ENCODE assay signal across 11 cellular contexts in the genomic region with DNA sequence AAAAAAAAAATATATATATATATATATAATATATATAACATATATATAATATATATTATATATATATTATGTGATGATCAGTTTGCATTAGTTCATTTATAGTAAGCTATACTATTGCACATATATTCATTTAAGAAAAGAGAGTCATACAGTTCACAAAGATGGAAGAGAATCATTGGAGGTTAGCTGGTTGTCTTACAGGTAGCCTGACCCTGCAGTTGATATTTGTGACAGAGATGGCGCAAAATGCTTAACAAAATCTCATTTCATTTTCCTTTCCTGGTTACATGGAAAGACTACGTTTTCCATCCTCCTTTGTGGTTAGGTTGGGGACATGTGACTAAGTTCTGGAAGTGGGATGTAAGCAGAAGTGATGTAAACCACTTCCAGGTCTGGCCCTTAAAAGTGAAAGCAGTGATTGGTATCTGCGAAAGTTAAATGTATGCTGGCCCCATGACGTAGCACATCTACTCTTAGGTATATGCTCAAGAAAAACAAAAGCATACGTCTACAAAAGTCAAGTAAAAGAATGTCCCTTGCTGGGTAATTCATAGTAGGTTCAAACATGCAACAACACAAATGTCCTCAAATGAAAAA. TPM values are rescaled to one million over a fixed set of nuclear protein-coding genes. Genes with fewer than 3 reads are reported as not detected.
A peak's percentile ranks its signal among the peaks of the same experiment; 100 is the strongest.
DNase-seq lines count a peak whose midpoint lies in the region; ATAC-seq and TF ChIP-seq lines count a peak whose summit lies in the region.
"Had no signal": no experiment of that assay in that cellular context is flagged by ENCODE, and none has a peak within 500 bp of the region (broad histone marks: within the 10 kb centered on the region; RNA-seq: fewer than 3 reads in every experiment).

No MANE protein-coding gene starts in this region.

- ATAC-seq in HG03432 (IDR thresholded peaks at IDR 0.05; ENCODE audit: unreplicated experiment), result peak; percentile 61

- in situ Hi-C loops in mammary epithelial cell (cut with MboI; ENCODE audit: low sequenced_read_pairs in 2 of 2), result no loop called here

- H3K9me3 ChIP-seq in mammary epithelial cell (replicated peaks; ENCODE audit: insufficient read depth, low read length) (no peaks in the 10 kb centered on the region), smooth muscle cell (replicated peaks; ENCODE audit: low read depth) (peaks cover 5% of the 10 kb centered on the region)

- BruUV-seq in mammary epithelial cell (replicated peaks; lab: Mats Ljungman, UMichigan) (no TSS peak), MCF 10A (replicated peaks; lab: Mats Ljungman, UMichigan) (no TSS peak)

- peaks cover 18% of the 10 kb centered on the region for H3K4me1 ChIP-seq in mammary epithelial cell (ENCODE audit: insufficient read depth, low read length)
- peaks cover 9% of the 10 kb centered on the region for H3K4me1 ChIP-seq in smooth muscle cell (ENCODE audit: low read depth)

- no peak overlapping the region for H3K27ac Mint-ChIP-seq in MCF 10A (ENCODE audit: low read depth, unreplicated experiment)

- H3K4me3 Mint-ChIP-seq in MCF 10A (ENCODE audit: unreplicated experiment), result no peak overlapping the region

- H3K4me3 ChIP-seq in mammary epithelial cell (replicated peaks in 1 of 3; ENCODE audit: insufficient read depth in 1 of 3, low read depth in 2 of 3, low read length in 3 of 3) (no peak overlapping the region), smooth muscle cell (no peak overlapping the region)

- H3K27me3 ChIP-seq in mammary epithelial cell (ENCODE audit: insufficient read depth, low read length) (no peaks in the 10 kb centered on the region), smooth muscle cell (ENCODE audit: low read depth) (no peaks in the 10 kb centered on the region)
- H3K27me3 ChIP-seq: brain microvascular endothelial cell had no signal

- H3K27ac ChIP-seq in mammary epithelial cell (ENCODE audit: insufficient read depth, low read depth, low read length) (no peak overlapping the region), VCaP (peak overlapping the region; percentile 59), smooth muscle cell (ENCODE audit: low read depth) (no peak overlapping the region)
- H3K27ac ChIP-seq: brain microvascular endothelial cell, epithelial cell of prostate had no signal

- TF ChIP-seq CTCF in mammary epithelial cell (conservative IDR thresholded peaks at IDR 0.05 in 1 of 2, IDR thresholded peaks at IDR 0.05 in 1 of 2; ENCODE audit: extremely low read depth in 1 of 2, insufficient read depth in 1 of 2, low read depth in 1 of 2, low read length in 2 of 2) (no peak), MCF 10A (IDR thresholded peaks at IDR 0.05; ENCODE audit: unreplicated experiment) (no peak), VCaP (conservative IDR thresholded peaks at IDR 0.05) (no peak), smooth muscle cell (IDR thresholded peaks at IDR 0.05; ENCODE audit: borderline replicate concordance, insufficient read depth, poor library complexity, severe bottlenecking) (no peak)

- intact Hi-C loops in mammary epithelial cell (cut with micrococcal nuclease) (no loop called here), MCF 10A (cut with micrococcal nuclease) (no loop called here)

- 77% methylated on average over 5 of the region's 5 CpGs for WGBS in mammary epithelial cell (ENCODE audit: low coverage, missing lambda C conversion rate)
- WGBS in smooth muscle cell (ENCODE audit: low lambda C conversion rate), result 72% methylated on average over 5 of the region's 5 CpGs

- no peak for DNase-seq in mammary epithelial cell
- no peak for DNase-seq in MCF 10A (ENCODE audit: unreplicated experiment)
- DNase-seq in smooth muscle cell (lab: John Stamatoyannopoulos, UW; ENCODE audit: unreplicated experiment), result no peak
- no peak for DNase-seq in D341Med (ENCODE audit: low spot score)
- DNase-seq in stimulated activated CD4-positive, alpha-beta T cell treated with anti-CD3 and anti-CD28 coated beads, Interleukin-4, amount 100 ng/mL, for 4 hours, result no peak
- no peak for DNase-seq in mesenteric fat pad (ENCODE audit: low spot score)
- DNase-seq: brain microvascular endothelial cell, NCI-H510A treated with DMSO at 0.1 percent for 48 hours had no signal

- H3K4me2 ChIP-seq in mammary epithelial cell (ENCODE audit: insufficient read depth, low read depth, low read length) (no peak overlapping the region), smooth muscle cell (no peak overlapping the region)

- H2AFZ ChIP-seq in mammary epithelial cell (ENCODE audit: low read depth, low read length) (peak overlapping the region; percentile 36), smooth muscle cell (ENCODE audit: low read depth) (peak overlapping the region; percentile 21)

- H3K9ac ChIP-seq in mammary epithelial cell (ENCODE audit: insufficient read depth, low read length) (no peak overlapping the region), smooth muscle cell (ENCODE audit: low read depth) (no peak overlapping the region)

- CTCF ChIA-PET in mammary epithelial cell (lab: Charles Lee; ENCODE audit: low non-redundant PET) (no interaction called here), MCF 10A (lab: Yijun Ruan, JAX) (interaction anchor here (2.1 kb wide), 1 partner anchor 35 kb away, joined by 6 read pairs; no protein-coding TSS in a partner anchor)

- H3F3A ChIP-seq in smooth muscle cell (ENCODE audit: low read depth), result no peaks in the 10 kb centered on the region

- H3K27me3 Mint-ChIP-seq in MCF 10A (ENCODE audit: insufficient read depth, unreplicated experiment), result no peaks in the 10 kb centered on the region

- POLR2A ChIA-PET in MCF 10A (lab: Yijun Ruan, JAX), result interaction anchor here (0.5 kb wide), 1 partner anchor 95 kb away, joined by 3 read pairs; no protein-coding TSS in a partner anchor

- peaks cover 10% of the 10 kb centered on the region for H3K9me3 Mint-ChIP-seq in MCF 10A (ENCODE audit: unreplicated experiment)

- H4K20me1 ChIP-seq in mammary epithelial cell (ENCODE audit: insufficient read depth, low read length), result no peaks in the 10 kb centered on the region
- H4K20me1 ChIP-seq in smooth muscle cell (ENCODE audit: low read depth), result no peaks in the 10 kb centered on the region

- H3K79me2 ChIP-seq in mammary epithelial cell (ENCODE audit: insufficient read depth, low read length), result no peaks in the 10 kb centered on the region
- H3K79me2 ChIP-seq in smooth muscle cell (ENCODE audit: low read depth), result no peaks in the 10 kb centered on the region

- dilution Hi-C loops in mammary epithelial cell (cut with HindIII; ENCODE audit: low sequenced_read_pairs), result no loop called here

- no peaks in the 10 kb centered on the region for H3K36me3 Mint-ChIP-seq in MCF 10A (ENCODE audit: insufficient read depth, unreplicated experiment)

- H3K36me3 ChIP-seq in mammary epithelial cell (ENCODE audit: insufficient read depth, low read length) (no peaks in the 10 kb centered on the region), smooth muscle cell (ENCODE audit: low read depth) (no peaks in the 10 kb centered on the region)
- H3K36me3 ChIP-seq: brain microvascular endothelial cell had no signal

- H3K4me1 Mint-ChIP-seq in MCF 10A (ENCODE audit: insufficient read depth, unreplicated experiment), result peaks cover 16% of the 10 kb centered on the region

RNA-seq across cellular contexts. Expression of gene TMEM135, which starts 7.2 kb away (rescaled TPM):
- total RNA-seq in mammary epithelial cell, result 10 to 100 TPM; 30.8 to 37.3 TPM
- polyA plus RNA-seq in mammary epithelial cell, result 24.4 TPM
- 47.2 TPM for polyA minus RNA-seq in mammary epithelial cell
- total RNA-seq in MCF 10A (2022), result 10.7 and 17.4 TPM in 2 replicates
- 21.7 and 32.3 TPM in 2 replicates for total RNA-seq in smooth muscle cell
- polyA plus RNA-seq in smooth muscle cell, result 12.4 and 12.6 TPM in 2 replicates
- 64.3 TPM for total RNA-seq in mesenteric fat pad
